Comparison of ENCODE assay signal across 8 cellular contexts in genomic region chr16:8959921-8960787, GRCh38. TPM values are rescaled to one million over a fixed set of nuclear protein-coding genes. Genes with fewer than 3 reads are reported as not detected.
A peak's percentile ranks its signal among the peaks of the same experiment; 100 is the strongest.
DNase-seq lines count a peak whose midpoint lies in the region; ATAC-seq and TF ChIP-seq lines count a peak whose summit lies in the region.

No MANE protein-coding gene starts in this region.

- peak overlapping the region; percentile 83 for H3K27ac ChIP-seq in DND-41 (ENCODE audit: low read length)
- H3K27ac ChIP-seq in muscle layer of duodenum (ENCODE audit: low read length), result peak overlapping the region; percentile 47

- H3K9me3 ChIP-seq in DND-41 (ENCODE audit: insufficient read depth, low read length, severe bottlenecking) (no peaks in the 10 kb centered on the region), muscle layer of duodenum (ENCODE audit: control insufficient read depth in 1 of 2, low read length in 2 of 2) (no peaks in the 10 kb centered on the region)

- H3K4me2 ChIP-seq in DND-41 (ENCODE audit: insufficient read depth, low read length), result peak overlapping the region; percentile 87

- TF ChIP-seq CTCF in DND-41 (IDR thresholded peaks at IDR 0.05; ENCODE audit: borderline replicate concordance, extremely low read depth, low read length, poor library complexity, severe bottlenecking), result no peak

- H3K27me3 ChIP-seq in DND-41 (ENCODE audit: insufficient read depth, low read length, poor library complexity) (no peaks in the 10 kb centered on the region), muscle layer of duodenum (ENCODE audit: low read depth, low read length) (no peaks in the 10 kb centered on the region)

- peaks cover 89% of the 10 kb centered on the region for H3K79me2 ChIP-seq in DND-41 (ENCODE audit: insufficient read depth, low read length)

- H3K4me1 ChIP-seq in DND-41 (ENCODE audit: insufficient read depth, low read length) (peaks cover 81% of the 10 kb centered on the region), muscle layer of duodenum (ENCODE audit: control insufficient read depth in 1 of 2, insufficient read depth in 2 of 2, low read length in 2 of 2) (peaks cover 35 to 70% of the 10 kb centered on the region in 2 donors)

- peaks cover 79% of the 10 kb centered on the region for H4K20me1 ChIP-seq in DND-41 (ENCODE audit: insufficient read depth, low read length)

- no peak overlapping the region for H2AFZ ChIP-seq in DND-41 (ENCODE audit: low read depth, low read length)

- peak; percentile 51 for ATAC-seq in DND-41 (ENCODE audit: insufficient read depth, low read depth)

- H3K9ac ChIP-seq in DND-41 (ENCODE audit: low read depth, low read length), result peak overlapping the region; percentile 94

- H3K4me3 ChIP-seq in DND-41 (ENCODE audit: low read depth in 1 of 2, low read length in 2 of 2) (peak overlapping the region; percentile 11 to 72; a peak in 3 of 4 replicates), muscle layer of duodenum (ENCODE audit: low read depth in 1 of 2, low read length in 2 of 2) (peak overlapping the region; percentile 14 to 47)

- H3K36me3 ChIP-seq in DND-41 (ENCODE audit: insufficient read depth, low read length), result peaks cover 20% of the 10 kb centered on the region; the same call in 1 of the 2 replicates
- no peaks in the 10 kb centered on the region for H3K36me3 ChIP-seq in muscle layer of duodenum (ENCODE audit: control insufficient read depth in 1 of 2, insufficient read depth in 2 of 2, low read length in 2 of 2)

- DNase-seq in DND-41, result peak; percentile 54
- DNase-seq in M059J (ENCODE audit: low read depth), result peak; percentile 6
- peak; percentile 39 for DNase-seq in central memory CD4-positive, alpha-beta T cell
- DNase-seq in NCI-H1105 treated with DMSO at 0.1 percent for 48 hours (lab: John Stamatoyannopoulos, UW), result no peak
- DNase-seq in SW480 (ENCODE audit: low spot score), result no peak
- no peak for DNase-seq in activated CD4-positive, alpha-beta T cell treated with anti-CD3 and anti-CD28 coated beads, Interleukin-2, amount 50 U/mL, for 1 hour
- no peak for DNase-seq in stimulated activated naive CD4-positive, alpha-beta T cell treated with Interleukin-2 at 50 U/mL for 16 hours (lab: John Stamatoyannopoulos, UW)

RNA-seq across cellular contexts. Expression of gene USP7, which starts 3.6 kb away (rescaled TPM):
- 35.0 and 56.1 TPM in 2 replicates for total RNA-seq in M059J (2014; rRNA removed; shearing (Covaris generic))

Comparison
In these comparisons a context has a peak if more than half of its experiments do, and no peak if none do; other contexts are left out.
1. DNase-seq: peak in DND-41 (single experiment), M059J (single experiment) and central memory CD4-positive, alpha-beta T cell (single experiment); none in NCI-H1105 treated with DMSO at 0.1 percent for 48 hours (single experiment), SW480 (single experiment), activated CD4-positive, alpha-beta T cell treated with anti-CD3 and anti-CD28 coated beads, Interleukin-2, amount 50 U/mL, for 1 hour (single experiment) and stimulated activated naive CD4-positive, alpha-beta T cell treated with Interleukin-2 at 50 U/mL for 16 hours (single experiment).